Comparison of ENCODE assay signal across 9 cellular contexts in the genomic region with DNA sequence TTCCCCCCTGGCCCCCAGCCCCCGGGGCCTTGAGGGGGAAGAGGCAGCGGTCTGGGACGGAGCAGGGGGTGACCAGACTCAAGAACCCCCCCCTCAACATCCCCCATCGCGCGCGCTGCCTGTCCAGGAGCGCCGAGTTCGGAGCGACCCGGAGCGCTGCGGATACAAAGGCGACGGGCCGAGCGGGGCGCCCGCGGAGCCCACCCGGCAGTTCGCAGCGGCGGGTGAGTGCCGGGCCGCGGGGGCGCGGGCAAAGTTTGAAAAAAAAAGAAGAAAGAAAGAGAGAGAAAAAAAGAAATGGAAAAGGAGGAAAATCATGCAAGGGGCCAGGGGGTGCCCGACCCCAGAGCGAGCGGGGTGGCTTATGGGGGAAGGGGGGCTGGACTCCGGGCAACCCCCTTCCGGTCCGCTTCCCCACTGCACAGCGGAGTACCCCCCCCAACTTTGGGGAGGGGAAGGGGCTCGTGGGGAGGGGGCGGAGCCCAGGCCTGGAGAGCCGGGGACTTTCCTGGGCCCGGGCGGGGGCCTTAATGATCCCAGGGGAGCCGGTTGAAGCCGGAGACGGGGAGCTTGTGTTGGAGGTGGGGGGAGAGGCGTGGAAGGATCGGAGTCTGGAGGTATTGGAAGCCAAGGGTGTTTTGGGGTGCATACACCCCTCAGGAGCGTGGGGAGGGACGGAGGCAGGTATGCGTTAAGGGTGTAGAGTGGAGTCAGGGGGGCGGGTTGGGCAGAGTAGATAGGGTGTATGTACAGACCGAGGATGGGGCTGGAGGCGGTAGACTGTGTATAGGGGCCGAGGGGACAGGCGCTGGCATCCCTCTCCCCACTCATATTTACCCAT. TPM values are rescaled to one million over a fixed set of nuclear protein-coding genes. Genes with fewer than 3 reads are reported as not detected.
A peak's percentile ranks its signal among the peaks of the same experiment; 100 is the strongest.
DNase-seq lines count a peak whose midpoint lies in the region; ATAC-seq, FAIRE-seq and TF ChIP-seq lines count a peak whose summit lies in the region.
"Had no signal": no experiment of that assay in that cellular context is flagged by ENCODE, and none has a peak within 500 bp of the region (broad histone marks: within the 10 kb centered on the region; RNA-seq: fewer than 3 reads in every experiment).

No MANE protein-coding gene starts in this region.

- no peak for FAIRE-seq in GM12892 (lab: Jason Lieb, UNC)

- H3K4me2 ChIP-seq in BLaER1 (peak overlapping the region; percentile 93), KMS-11 (no peak overlapping the region)

- DNase-seq in central memory CD8-positive, alpha-beta T cell (ENCODE audit: low spot score in 2 of 2) = no peak
- peak; percentile 65 for DNase-seq in medulla oblongata (ENCODE audit: extremely low spot score)
- DNase-seq in ureter (ENCODE audit: low spot score) = peak; percentile 55
- no peak for DNase-seq in DMS114 treated with DMSO at 0.1 percent for 48 hours (lab: John Stamatoyannopoulos, UW; ENCODE audit: unreplicated experiment)
- no peak for DNase-seq in cortex of kidney (lab: John Stamatoyannopoulos, UW)
- DNase-seq in GM12892 (ENCODE audit: insufficient read length) = no peak

- no peaks in the 10 kb centered on the region for H3K4me1 Mint-ChIP-seq in central memory CD8-positive, alpha-beta T cell

- no peak for TF ChIP-seq POLR2A in GM12892 (IDR thresholded peaks at IDR 0.05; ENCODE audit: low read depth, low read length)

- H3K9ac ChIP-seq in BLaER1 (peak overlapping the region; percentile 93), KMS-11 (no peak overlapping the region)

- H3K27me3 ChIP-seq in BLaER1 = no peaks in the 10 kb centered on the region
- H3K27me3 ChIP-seq in KMS-11 (ENCODE audit: insufficient read depth, low read depth) = no peaks in the 10 kb centered on the region

- H3K4me3 Mint-ChIP-seq in central memory CD8-positive, alpha-beta T cell = peak overlapping the region; percentile 8

- TF ChIP-seq CTCF in KMS-11 (conservative IDR thresholded peaks at IDR 0.05; ENCODE audit: low read depth, low read length) = no peak

- peak overlapping the region; percentile 93 for H3K4me3 ChIP-seq in BLaER1
- H3K4me3 ChIP-seq in KMS-11 (IDR thresholded peaks at IDR 0.05; ENCODE audit: insufficient read depth, low read depth, low read length) = peak overlapping the region; percentile 13

- no peaks in the 10 kb centered on the region for H3K36me3 ChIP-seq in BLaER1
- H3K36me3 ChIP-seq in KMS-11 (ENCODE audit: insufficient read depth) = no peaks in the 10 kb centered on the region

- no peaks in the 10 kb centered on the region for H3K9me3 ChIP-seq in BLaER1

- peaks cover 4% of the 10 kb centered on the region for H3K36me3 Mint-ChIP-seq in central memory CD8-positive, alpha-beta T cell (ENCODE audit: insufficient read depth)

- H3K79me2 ChIP-seq in KMS-11 (ENCODE audit: insufficient read depth, low read depth) = no peaks in the 10 kb centered on the region

- no peak overlapping the region for H3K27ac Mint-ChIP-seq in central memory CD8-positive, alpha-beta T cell (ENCODE audit: low read depth)

- H2AFZ ChIP-seq in KMS-11 (ENCODE audit: low read depth) = peak overlapping the region; percentile 7; the same call in 1 of the 2 replicates

- peak overlapping the region; percentile 94 for H3K27ac ChIP-seq in BLaER1
- H3K27ac ChIP-seq in KMS-11 = no peak overlapping the region

- no peak for ATAC-seq in central memory CD8-positive, alpha-beta T cell (replicated peaks; ENCODE audit: extremely low read depth, poor library complexity, severe bottlenecking)
- ATAC-seq: HCT116 had no signal

- peaks cover 28% of the 10 kb centered on the region for H3K27me3 Mint-ChIP-seq in central memory CD8-positive, alpha-beta T cell

- H3K4me1 ChIP-seq in BLaER1 (peaks cover 54% of the 10 kb centered on the region), KMS-11 (ENCODE audit: low read depth, poor library complexity, severe bottlenecking) (no peaks in the 10 kb centered on the region)

- H3K9me3 Mint-ChIP-seq in central memory CD8-positive, alpha-beta T cell = no peaks in the 10 kb centered on the region

- H4K20me1 ChIP-seq in BLaER1 (0 out of 2 replicates have a peak, but pooled peaks cover 3% of the 10 kb centered on the region), KMS-11 (ENCODE audit: insufficient read depth) (no peaks in the 10 kb centered on the region)

RNA-seq across cellular contexts. Expression of gene VANGL2, which starts 0.5 kb away (rescaled TPM):
- 12.7 TPM for total RNA-seq in ureter
- polyA plus RNA-seq in GM12892 (2012; ENCODE audit: missing spikeins) = 0.47 TPM

RNA-seq across cellular contexts. Expression of gene NHLH1, which starts 34.0 kb away (rescaled TPM):
- total RNA-seq in ureter = not detected
- 1.1 TPM for polyA plus RNA-seq in GM12892 (2012; ENCODE audit: missing spikeins)

RNA-seq across cellular contexts. Expression of gene NCSTN, which starts 57.7 kb away (rescaled TPM):
- 95.6 TPM for total RNA-seq in ureter
- polyA plus RNA-seq in GM12892 (2012; ENCODE audit: missing spikeins) = 46.0 TPM

RNA-seq across cellular contexts. Expression of gene COPA, which starts 57.8 kb away (rescaled TPM):
- total RNA-seq in ureter = 164 TPM
- polyA plus RNA-seq in GM12892 (2012; ENCODE audit: missing spikeins) = 81.7 TPM

Comparison
In these comparisons a context has a peak if more than half of its experiments do, and no peak if none do; other contexts are left out.
1. DNase-seq: peak in medulla oblongata (single experiment) and ureter (single experiment); none in central memory CD8-positive, alpha-beta T cell (0 of 2), DMS114 treated with DMSO at 0.1 percent for 48 hours (single experiment), cortex of kidney (single experiment) and GM12892 (single experiment).